1 cellular context compared by ENCODE assay signal in genomic region chr15:51658664-51659063, GRCh38.
TF ChIP-seq lines count a peak whose summit lies in the region.

No MANE protein-coding gene starts in this region.

TF ChIP-seq in GM12878, 131 proteins besides CTCF, POLR2A, EP300 and RAD21 (continued from another document):
- no peak for TF ChIP-seq SUZ12 (IDR thresholded peaks at IDR 0.05; ENCODE audit: unreplicated experiment)
- TF ChIP-seq ZNF207 (IDR thresholded peaks at IDR 0.05; ENCODE audit: borderline replicate concordance) = no peak
- no peak for TF ChIP-seq CEBPB (IDR thresholded peaks at IDR 0.05; ENCODE audit: borderline replicate concordance in 1 of 2, low read depth in 2 of 2, low read length in 2 of 2)
- TF ChIP-seq CBX3 (IDR thresholded peaks at IDR 0.05; ENCODE audit: borderline replicate concordance, low read depth) = no peak
- TF ChIP-seq WRNIP1 (IDR thresholded peaks at IDR 0.05; ENCODE audit: borderline replicate concordance, low read depth, low read length) = no peak
- no peak for TF ChIP-seq MXI1 (IDR thresholded peaks at IDR 0.05; ENCODE audit: low read depth, low read length)
- TF ChIP-seq ZBTB11 (CRISPR knock-in tag; IDR thresholded peaks at IDR 0.05) = no peak
- TF ChIP-seq JUNB (IDR thresholded peaks at IDR 0.05) = no peak
- TF ChIP-seq NR2C1 (IDR thresholded peaks at IDR 0.05) = no peak
- no peak for TF ChIP-seq MEF2B (IDR thresholded peaks at IDR 0.05; ENCODE audit: partially characterized antibody, poor library complexity, severe bottlenecking)
